In the genomic region with DNA sequence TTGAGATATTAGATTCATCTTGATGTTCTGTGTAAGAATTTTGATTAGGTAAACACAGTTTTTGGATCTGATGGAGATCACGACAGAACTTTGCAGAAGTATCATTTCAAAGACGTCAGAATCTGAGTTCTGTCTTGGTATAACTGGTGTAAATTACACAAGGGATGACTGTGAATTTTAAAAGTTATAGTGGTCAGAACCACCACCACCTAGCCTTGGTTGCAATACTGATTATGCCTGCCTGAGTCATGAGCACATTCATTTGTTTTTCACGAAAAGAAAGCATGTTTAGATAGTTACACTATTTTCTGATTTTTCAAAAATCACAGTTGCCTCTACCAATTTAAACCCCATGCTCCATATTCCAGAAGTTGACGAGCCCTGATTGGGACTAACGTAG, we compare ENCODE assay signal across 1 cellular context.
TF ChIP-seq lines count a peak whose summit lies in the region.

No MANE protein-coding gene starts in this region.

TF ChIP-seq in IMR-90, 13 proteins besides CTCF, POLR2A, EP300 and RAD21:
- TF ChIP-seq CEBPB (IDR thresholded peaks at IDR 0.05; ENCODE audit: low read depth, low read length) (0 out of 2 replicates have a peak, but pooled peaks have one; percentile 22), MXI1 (IDR thresholded peaks at IDR 0.05; ENCODE audit: borderline replicate concordance, low read depth, low read length) (no peak)
